8 cellular contexts compared by ENCODE assay signal in genomic region chr9:13088734-13089427, GRCh38.
DNase-seq lines count a peak whose midpoint lies in the region; ATAC-seq and TF ChIP-seq lines count a peak whose summit lies in the region.

No MANE protein-coding gene starts in this region.

- H3K27ac ChIP-seq in left lung, result no peak overlapping the region

- in situ Hi-C loops in GM13977 (cut with MboI; ENCODE audit: low pct_unique_long_range_greater_than_20kb, low sequenced_read_pairs, unreplicated experiment), result no loop called here

- no peaks in the 10 kb centered on the region for H3K9me3 ChIP-seq in left lung

- CTCF ChIA-PET in T-cell (lab: Charles Lee), result no interaction called here

- no peaks in the 10 kb centered on the region for H3K27me3 ChIP-seq in left lung

- H3K27ac Mint-ChIP-seq in activated naive CD4-positive, alpha-beta T cell treated with anti-CD3 and anti-CD28 coated beads, Interleukin-2, amount 50 U/mL, for 72 hours, result no peak overlapping the region
- H3K27ac Mint-ChIP-seq in T-cell, result no peak overlapping the region

- H3K4me1 Mint-ChIP-seq in T-cell, result no peaks in the 10 kb centered on the region

- ATAC-seq in left lung (peak; percentile 87), T-cell (replicated peaks in 1 of 4) (no peak)
- no peak for ATAC-seq in activated naive CD4-positive, alpha-beta T cell treated with anti-CD3 and anti-CD28 coated beads, Interleukin-2, amount 50 U/mL, for 72 hours

- POLR2A ChIA-PET in T-cell (lab: Charles Lee), result no interaction called here

- H3K4me3 ChIP-seq in left lung, result no peak overlapping the region

- no peaks in the 10 kb centered on the region for H3K36me3 ChIP-seq in left lung

- TF ChIP-seq CTCF in GM13977 (IDR thresholded peaks at IDR 0.05; ENCODE audit: extremely low read depth, insufficient read depth, missing control alignments) (peak; percentile 72), left lung (IDR thresholded peaks at IDR 0.05) (peak; percentile 52 to 73)

- no peak overlapping the region for H3K4me3 Mint-ChIP-seq in T-cell

- H3K9me3 Mint-ChIP-seq in activated naive CD4-positive, alpha-beta T cell treated with anti-CD3 and anti-CD28 coated beads, Interleukin-2, amount 50 U/mL, for 72 hours, result peaks cover 4 to 10% of the 10 kb centered on the region in 2 donors
- H3K9me3 Mint-ChIP-seq in T-cell, result peaks cover 8 to 15% (median 9%) of the 10 kb centered on the region in 3 donors

- DNase-seq in 8988T, result peak; percentile 8
- DNase-seq in GM13977 (ENCODE audit: low spot score), result peak; percentile 63
- DNase-seq in HS-5 (ENCODE audit: low read depth), result peak; percentile 44
- peak; percentile 80 for DNase-seq in NCI-H82 (lab: John Stamatoyannopoulos, UW)
- peak; percentile 45 for DNase-seq in cerebellum (ENCODE audit: low spot score)
- no peak for DNase-seq in left lung
- no peak for DNase-seq in activated naive CD4-positive, alpha-beta T cell treated with anti-CD3 and anti-CD28 coated beads, Interleukin-2, amount 50 U/mL, for 72 hours (ENCODE audit: low spot score in 2 of 2)
- no peak for DNase-seq in T-cell

- H3K36me3 Mint-ChIP-seq in activated naive CD4-positive, alpha-beta T cell treated with anti-CD3 and anti-CD28 coated beads, Interleukin-2, amount 50 U/mL, for 72 hours, result no peaks in the 10 kb centered on the region
- no peaks in the 10 kb centered on the region for H3K36me3 Mint-ChIP-seq in T-cell

- intact Hi-C loops in left lung (cut with DNase I), result loop anchor here in 1 of 2 donors (5.0 kb wide), 1 partner anchor 367 kb away; no protein-coding TSS in a partner anchor

- no peaks in the 10 kb centered on the region for H3K4me1 ChIP-seq in left lung

- H3K27me3 Mint-ChIP-seq in T-cell, result no peaks in the 10 kb centered on the region

Comparison
In these comparisons a context has a peak if more than half of its experiments do, and no peak if none do; other contexts are left out.
1. DNase-seq: peak in 8988T (single experiment), GM13977 (single experiment), HS-5 (single experiment), NCI-H82 (single experiment) and cerebellum (single experiment); none in left lung (0 of 2), activated naive CD4-positive, alpha-beta T cell treated with anti-CD3 and anti-CD28 coated beads, Interleukin-2, amount 50 U/mL, for 72 hours (0 of 2) and T-cell (0 of 34).